Comparison of ENCODE assay signal across 9 cellular contexts in the genomic region with DNA sequence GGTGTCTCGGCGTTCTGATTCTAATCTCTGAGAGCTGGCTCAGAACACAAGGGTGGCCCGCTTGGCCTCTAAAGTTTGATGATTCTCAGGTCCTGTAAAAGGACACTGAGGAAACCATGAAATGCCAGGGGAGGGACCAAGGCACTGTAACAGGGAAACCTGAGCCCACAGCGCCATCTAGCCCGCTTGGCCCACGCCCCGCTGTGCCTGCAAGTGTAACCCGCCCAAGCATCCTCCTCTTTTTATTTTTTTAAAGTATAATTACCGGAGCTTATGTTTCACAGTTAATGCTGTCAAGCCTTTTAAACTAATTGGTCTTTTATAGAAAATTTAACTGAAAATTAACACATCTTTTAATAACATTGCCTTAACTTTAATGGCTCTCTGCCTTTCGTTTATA.
A peak's percentile ranks its signal among the peaks of the same experiment; 100 is the strongest.
DNase-seq lines count a peak whose midpoint lies in the region; ATAC-seq, FAIRE-seq and TF ChIP-seq lines count a peak whose summit lies in the region.
"Had no signal": no experiment of that assay in that cellular context is flagged by ENCODE, and none has a peak within 500 bp of the region (broad histone marks: within the 10 kb centered on the region; RNA-seq: fewer than 3 reads in every experiment).

No MANE protein-coding gene starts in this region.

- H3K4me3 ChIP-seq in kidney (ENCODE audit: low read length in 2 of 2) = no peak overlapping the region
- H3K4me3 ChIP-seq in CD8-positive, alpha-beta T cell (ENCODE audit: low read depth, low read length) = no peak overlapping the region

- H3K27ac ChIP-seq in kidney (ENCODE audit: low read depth in 2 of 2, low read length in 2 of 2) = no peak overlapping the region
- H3K27ac ChIP-seq in CD8-positive, alpha-beta T cell (ENCODE audit: low read depth, low read length) = no peak overlapping the region

- H3K9me3 Mint-ChIP-seq in naive thymus-derived CD8-positive, alpha-beta T cell = no peaks in the 10 kb centered on the region
- H3K9me3 Mint-ChIP-seq in CD8-positive, alpha-beta T cell = no peaks in the 10 kb centered on the region

- no peaks in the 10 kb centered on the region for H3K27me3 ChIP-seq in CD8-positive, alpha-beta T cell (ENCODE audit: insufficient read depth, low read length)

- intact Hi-C loops in kidney (cut with DNase I) = no loop called here
- intact Hi-C loops in CD8-positive, alpha-beta T cell (cut with DNase I, micrococcal nuclease) = loop anchor here in 1 of 2 experiments (5.0 kb wide), 1 partner anchor 846 kb away; no protein-coding TSS in a partner anchor

- ATAC-seq in naive thymus-derived CD8-positive, alpha-beta T cell = no peak
- ATAC-seq in CD8-positive, alpha-beta T cell = no peak
- ATAC-seq in GM18511 (IDR thresholded peaks at IDR 0.05; ENCODE audit: unreplicated experiment) = no peak

- DNase-seq in COLO668 (lab: John Stamatoyannopoulos, UW; ENCODE audit: unreplicated experiment) (peak; percentile 22), HT-29 (ENCODE audit: low spot score) (peak; percentile 31), UCSD-AML1 (lab: John Stamatoyannopoulos, UW; ENCODE audit: unreplicated experiment) (peak; percentile 74), kidney (no peak), T-helper 9 cell (no peak)
- no peak for DNase-seq in naive thymus-derived CD8-positive, alpha-beta T cell
- DNase-seq in CD8-positive, alpha-beta T cell = no peak
- DNase-seq: NCI-H526 treated with DMSO at 0.1 percent for 48 hours had no signal

- H3K27me3 Mint-ChIP-seq in naive thymus-derived CD8-positive, alpha-beta T cell = peaks cover 0 to 14% (median 4%) of the 10 kb centered on the region in 5 donors
- no peaks in the 10 kb centered on the region for H3K27me3 Mint-ChIP-seq in CD8-positive, alpha-beta T cell (ENCODE audit: low read depth)

- H3K9me3 ChIP-seq in kidney (ENCODE audit: control insufficient read depth in 1 of 2, low read length in 2 of 2) = no peaks in the 10 kb centered on the region
- H3K9me3 ChIP-seq in CD8-positive, alpha-beta T cell (ENCODE audit: low read length) = no peaks in the 10 kb centered on the region

- CTCF ChIA-PET in CD8-positive, alpha-beta T cell (lab: Charles Lee) = no interaction called here

- POLR2A ChIA-PET in naive thymus-derived CD8-positive, alpha-beta T cell (lab: Charles Lee) = no interaction called here
- POLR2A ChIA-PET in CD8-positive, alpha-beta T cell (lab: Charles Lee) = no interaction called here

- no peak overlapping the region for H3K9ac ChIP-seq in kidney (ENCODE audit: low read length in 2 of 2)

- H3K4me1 ChIP-seq in kidney (ENCODE audit: control insufficient read depth in 1 of 2, insufficient read depth in 1 of 2, low read depth in 1 of 2, low read length in 2 of 2) = no peaks in the 10 kb centered on the region
- H3K4me1 ChIP-seq in CD8-positive, alpha-beta T cell (ENCODE audit: insufficient read depth, low read length) = no peaks in the 10 kb centered on the region

- H3K36me3 ChIP-seq in kidney (ENCODE audit: control insufficient read depth in 1 of 2, insufficient read depth in 2 of 2, low read length in 2 of 2) = no peaks in the 10 kb centered on the region
- no peaks in the 10 kb centered on the region for H3K36me3 ChIP-seq in CD8-positive, alpha-beta T cell (ENCODE audit: insufficient read depth, low read length)

- no peak for FAIRE-seq in kidney (lab: Jason Lieb, UNC)

- H3K4me3 Mint-ChIP-seq in naive thymus-derived CD8-positive, alpha-beta T cell = no peak overlapping the region
- no peak overlapping the region for H3K4me3 Mint-ChIP-seq in CD8-positive, alpha-beta T cell

- no peaks in the 10 kb centered on the region for H3K4me1 Mint-ChIP-seq in naive thymus-derived CD8-positive, alpha-beta T cell
- no peaks in the 10 kb centered on the region for H3K4me1 Mint-ChIP-seq in CD8-positive, alpha-beta T cell (ENCODE audit: low read depth)

- no peak overlapping the region for H3K27ac Mint-ChIP-seq in naive thymus-derived CD8-positive, alpha-beta T cell
- H3K27ac Mint-ChIP-seq in CD8-positive, alpha-beta T cell = no peak overlapping the region

- TF ChIP-seq CTCF in kidney (IDR thresholded peaks at IDR 0.05; ENCODE audit: borderline replicate concordance, extremely low read depth, insufficient read depth) = peak; percentile 9
- no peak for TF ChIP-seq CTCF in CD8-positive, alpha-beta T cell (IDR thresholded peaks at IDR 0.05)

- H3K36me3 Mint-ChIP-seq in naive thymus-derived CD8-positive, alpha-beta T cell = no peaks in the 10 kb centered on the region
- H3K36me3 Mint-ChIP-seq in CD8-positive, alpha-beta T cell = no peaks in the 10 kb centered on the region

Comparison
In these comparisons a context has a peak if more than half of its experiments do, and no peak if none do; other contexts are left out.
1. DNase-seq: peak in COLO668 (single experiment), HT-29 (single experiment) and UCSD-AML1 (single experiment); none in kidney (single experiment), naive thymus-derived CD8-positive, alpha-beta T cell (0 of 10), T-helper 9 cell (single experiment) and CD8-positive, alpha-beta T cell (0 of 7).